16 cellular contexts compared by ENCODE assay signal in the genomic region with DNA sequence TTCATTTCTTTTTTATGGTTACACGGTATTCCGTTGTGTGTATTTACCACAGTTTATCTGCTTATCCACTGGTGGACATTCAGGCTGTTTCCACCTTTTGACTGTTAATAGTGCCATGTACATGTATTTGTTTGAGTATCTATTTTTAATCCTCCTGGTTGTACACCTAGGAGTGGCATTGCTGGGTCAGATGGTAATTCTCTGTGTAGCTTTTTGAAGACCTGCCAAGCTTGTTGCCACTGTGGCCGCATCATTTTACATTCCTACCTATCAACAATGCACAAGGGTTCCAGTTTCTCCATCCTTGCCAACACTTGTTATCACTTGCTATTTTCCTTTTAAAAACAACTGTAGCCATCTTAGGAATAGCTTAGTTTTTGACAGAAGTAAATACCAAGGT. TPM values are rescaled to one million over a fixed set of nuclear protein-coding genes. Genes with fewer than 3 reads are reported as not detected.
A peak's percentile ranks its signal among the peaks of the same experiment; 100 is the strongest.
DNase-seq lines count a peak whose midpoint lies in the region; ATAC-seq and TF ChIP-seq lines count a peak whose summit lies in the region.
"Had no signal": no experiment of that assay in that cellular context is flagged by ENCODE, and none has a peak within 500 bp of the region (broad histone marks: within the 10 kb centered on the region; RNA-seq: fewer than 3 reads in every experiment).

No MANE protein-coding gene starts in this region.

- H3K4me3 ChIP-seq in left ventricle myocardium inferior (no peak overlapping the region), skeletal muscle tissue (ENCODE audit: low read length in 3 of 3) (no peak overlapping the region), GM23248 (no peak overlapping the region)

- no peaks in the 10 kb centered on the region for H3K9me2 ChIP-seq in GM23248 (ENCODE audit: insufficient read depth)

- no peak overlapping the region for H3K9ac ChIP-seq in skeletal muscle tissue (ENCODE audit: low read depth in 1 of 3, low read length in 3 of 3)
- H3K9ac ChIP-seq in GM23248, result no peak overlapping the region

- no peaks in the 10 kb centered on the region for H3K9me3 ChIP-seq in T-helper 17 cell (ENCODE audit: control insufficient read depth, low read length, poor library complexity, severe bottlenecking)
- H3K9me3 ChIP-seq in left ventricle myocardium inferior (replicated peaks), result no peaks in the 10 kb centered on the region
- H3K9me3 ChIP-seq in skeletal muscle tissue (ENCODE audit: control insufficient read depth in 3 of 3, low read length in 3 of 3), result no peaks in the 10 kb centered on the region
- H3K9me3 ChIP-seq in GM23248 (ENCODE audit: low read depth), result no peaks in the 10 kb centered on the region

- 85 to 90% methylated on average over 3 of the region's 3 CpGs for WGBS in GM23248 (ENCODE audit: low coverage in 1 of 2, low lambda C conversion rate in 2 of 2, missing lambda C conversion rate in 2 of 2), 2 experiments

- peaks cover 16% of the 10 kb centered on the region for H3K36me3 Mint-ChIP-seq in T-helper 17 cell (ENCODE audit: low read depth)

- H3K27me3 ChIP-seq in left ventricle myocardium inferior (ENCODE audit: low read depth), result no peaks in the 10 kb centered on the region
- no peaks in the 10 kb centered on the region for H3K27me3 ChIP-seq in skeletal muscle tissue (ENCODE audit: control insufficient read depth in 3 of 3, insufficient read depth in 3 of 3, low read length in 3 of 3)
- H3K27me3 ChIP-seq in GM23248 (replicated peaks; ENCODE audit: insufficient read depth), result no peaks in the 10 kb centered on the region

- H3K4me2 ChIP-seq in GM23248 (ENCODE audit: unreplicated experiment), result no peak overlapping the region

- H3K27me3 Mint-ChIP-seq in T-helper 17 cell, result no peaks in the 10 kb centered on the region
- H3K27me3 Mint-ChIP-seq: CD4-positive, alpha-beta memory T cell had no signal

- no peak for TF ChIP-seq CTCF in left ventricle myocardium inferior (IDR thresholded peaks at IDR 0.05; ENCODE audit: borderline replicate concordance)

- H3K4me1 ChIP-seq in left ventricle myocardium inferior (peaks cover 35% of the 10 kb centered on the region), skeletal muscle tissue (ENCODE audit: control insufficient read depth in 3 of 3, insufficient read depth in 3 of 3, low read length in 3 of 3) (peaks cover 0 to 12% (median 6%) of the 10 kb centered on the region in 3 donors), GM23248 (ENCODE audit: insufficient read depth) (no peaks in the 10 kb centered on the region)

- peaks cover 100% of the 10 kb centered on the region for H3K36me3 ChIP-seq in left ventricle myocardium inferior
- H3K36me3 ChIP-seq in skeletal muscle tissue (ENCODE audit: control insufficient read depth in 3 of 3, insufficient read depth in 3 of 3, low read length in 3 of 3), result peaks cover 44 to 75% (median 68%) of the 10 kb centered on the region in 3 donors
- H3K36me3 ChIP-seq in GM23248 (ENCODE audit: low read depth), result peaks cover 81% of the 10 kb centered on the region

- peaks cover 9% of the 10 kb centered on the region for H3K4me1 Mint-ChIP-seq in T-helper 17 cell
- H3K4me1 Mint-ChIP-seq: H9 had no signal

- H4K20me1 ChIP-seq in GM23248 (ENCODE audit: insufficient read depth), result no peaks in the 10 kb centered on the region

- no peak overlapping the region for H3K4me3 Mint-ChIP-seq in T-helper 17 cell
- H3K4me3 Mint-ChIP-seq: CD4-positive, alpha-beta memory T cell; H9 had no signal

- intact Hi-C loops in Right ventricle myocardium inferior (cut with DNase I), result no loop called here
- intact Hi-C loops in cardiac septum (cut with DNase I), result no loop called here
- intact Hi-C loops in left ventricle myocardium inferior (cut with micrococcal nuclease), result no loop called here
- intact Hi-C loops in head of caudate nucleus (cut with DNase I), result no loop called here

- H3F3A ChIP-seq in GM23248 (ENCODE audit: insufficient read depth), result peaks cover 10% of the 10 kb centered on the region

- peak overlapping the region; percentile 29 for H3K27ac Mint-ChIP-seq in T-helper 17 cell
- H3K27ac Mint-ChIP-seq: H9 had no signal

- H3K79me2 ChIP-seq in GM23248 (ENCODE audit: insufficient read depth), result 0 out of 2 replicates have a peak, but pooled peaks cover 4% of the 10 kb centered on the region

- H3K27ac ChIP-seq in left ventricle myocardium inferior (replicated peaks), result peak overlapping the region; percentile 80
- peak overlapping the region; percentile 46 for H3K27ac ChIP-seq in skeletal muscle tissue (ENCODE audit: low read depth, low read length)
- H3K27ac ChIP-seq in GM23248, result no peak overlapping the region
- H3K27ac ChIP-seq: C4-2B had no signal

- peak; percentile 78 for ATAC-seq in Right ventricle myocardium inferior
- no peak for ATAC-seq in T-helper 17 cell

- in situ Hi-C loops in GM23248 (cut with MboI), result no loop called here

- H2AFZ ChIP-seq in GM23248, result no peak overlapping the region

- DNase-seq in Right ventricle myocardium inferior (ENCODE audit: missing footprints), result no peak
- DNase-seq in cardiac septum (ENCODE audit: low spot score), result no peak
- no peak for DNase-seq in T-helper 17 cell
- no peak for DNase-seq in left ventricle myocardium inferior
- no peak for DNase-seq in GM23248
- DNase-seq in head of caudate nucleus, result no peak
- DNase-seq in activated CD4-positive, CD25-positive, alpha-beta regulatory T cell (lab: John Stamatoyannopoulos, UW), result no peak
- DNase-seq: AML-193; Calu3; CD4-positive, alpha-beta memory T cell; DMS79 treated with DMSO at 0.1 percent for 48 hours; GF-D8; H9; IMR-90 had no signal

RNA-seq across cellular contexts. Expression of a gene that starts 13.3 kb away (rescaled TPM):
- total RNA-seq in Right ventricle myocardium inferior, result 21.0 TPM
- 27.8 TPM for total RNA-seq in cardiac septum
- total RNA-seq in T-helper 17 cell, result 10 to 100 TPM; 28.3 to 42.3 TPM
- 20.7 TPM for total RNA-seq in left ventricle myocardium inferior
- 7.8 TPM for total RNA-seq in skeletal muscle tissue
- 18.8 and 18.9 TPM in 2 replicates for total RNA-seq in GM23248 (2014; rRNA removed; shearing (Covaris generic))
- polyA plus RNA-seq in GM23248 (2016; fragmentation: Nextera tagmentation; extraction: Ambion mirVana), result 26.4 and 26.6 TPM in 2 replicates

RNA-seq across cellular contexts. Expression of a gene that starts 13.8 kb away (rescaled TPM):
- 42.2 TPM for total RNA-seq in Right ventricle myocardium inferior
- total RNA-seq in cardiac septum, result 26.3 TPM
- total RNA-seq in T-helper 17 cell, result 10 to 100 TPM in 1 of 2 donors, 1 to 10 TPM in 1; 9.6 to 11.3 TPM
- 39.7 TPM for total RNA-seq in left ventricle myocardium inferior
- 15.7 TPM for total RNA-seq in skeletal muscle tissue
- 16.5 and 21.1 TPM in 2 replicates for total RNA-seq in GM23248 (2014; rRNA removed; shearing (Covaris generic))
- 30.6 and 33.3 TPM in 2 replicates for polyA plus RNA-seq in GM23248 (2016; fragmentation: Nextera tagmentation; extraction: Ambion mirVana)
